ENCODE assay signal across 10 cellular contexts in the genomic region with DNA sequence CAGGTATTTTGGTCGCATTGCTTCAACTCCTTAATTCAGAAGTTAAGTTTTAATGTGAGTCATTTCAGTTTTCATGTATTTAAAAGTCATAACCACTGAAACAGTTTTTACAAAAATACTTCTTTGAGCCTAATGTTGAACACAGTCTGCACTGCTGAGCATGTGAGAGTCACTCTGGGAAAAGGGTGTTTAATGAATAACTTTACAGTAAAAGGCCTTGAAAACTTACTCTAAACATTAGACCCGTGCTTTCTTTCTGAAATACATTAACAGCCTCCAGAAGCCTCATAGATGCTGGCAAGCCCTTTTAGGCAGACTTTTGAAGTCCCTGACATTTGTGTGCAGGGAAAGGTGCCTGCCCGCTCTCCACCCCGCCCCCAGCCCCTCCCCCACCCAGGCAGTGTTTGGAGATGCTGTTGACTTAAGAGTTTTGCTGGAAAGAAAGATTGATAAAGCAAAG.
DNase-seq lines count a peak whose midpoint lies in the region; ATAC-seq and TF ChIP-seq lines count a peak whose summit lies in the region.
"Had no signal": no experiment of that assay in that cellular context is flagged by ENCODE, and none has a peak within 500 bp of the region (broad histone marks: within the 10 kb centered on the region; RNA-seq: fewer than 3 reads in every experiment).

No MANE protein-coding gene starts in this region.

- H3K27me3 Mint-ChIP-seq in neural progenitor cell (ENCODE audit: insufficient read depth, low read depth) = peaks cover 2% of the 10 kb centered on the region

- H3K79me2 ChIP-seq in neural progenitor cell (ENCODE audit: low read depth) = no peaks in the 10 kb centered on the region

- H3K9me3 Mint-ChIP-seq in neural progenitor cell = no peaks in the 10 kb centered on the region
- H3K9me3 Mint-ChIP-seq: CD8-positive, alpha-beta T cell had no signal

- H3K4me3 Mint-ChIP-seq in neural progenitor cell = no peak overlapping the region
- H3K4me3 Mint-ChIP-seq: CD8-positive, alpha-beta T cell had no signal

- H3K36me3 ChIP-seq in neural progenitor cell = no peaks in the 10 kb centered on the region
- no peaks in the 10 kb centered on the region for H3K36me3 ChIP-seq in colonic mucosa

- no peaks in the 10 kb centered on the region for H3K9me3 ChIP-seq in neural progenitor cell (ENCODE audit: low read depth)
- no peaks in the 10 kb centered on the region for H3K9me3 ChIP-seq in colonic mucosa

- H3K9ac ChIP-seq in neural progenitor cell (no peak overlapping the region), colonic mucosa (ENCODE audit: low read depth in 2 of 2, low read length in 2 of 2) (no peak overlapping the region)

- no peak for TF ChIP-seq CTCF in neural progenitor cell (IDR thresholded peaks at IDR 0.05)
- TF ChIP-seq CTCF in colonic mucosa (IDR thresholded peaks at IDR 0.05) = no peak

- peaks cover 15% of the 10 kb centered on the region for H3K4me1 ChIP-seq in neural progenitor cell
- no peaks in the 10 kb centered on the region for H3K4me1 ChIP-seq in colonic mucosa

- H3K27me3 ChIP-seq in neural progenitor cell (no peaks in the 10 kb centered on the region), colonic mucosa (no peaks in the 10 kb centered on the region)

- no peaks in the 10 kb centered on the region for H3F3A ChIP-seq in neural progenitor cell (ENCODE audit: low read depth)

- no peak overlapping the region for H2AFZ ChIP-seq in neural progenitor cell (replicated peaks)

- intact Hi-C loops in colonic mucosa (cut with DNase I) = no loop called here

- H3K27ac Mint-ChIP-seq in neural progenitor cell = no peak overlapping the region
- H3K27ac Mint-ChIP-seq: CD8-positive, alpha-beta T cell had no signal

- H3K4me1 Mint-ChIP-seq in neural progenitor cell = peaks cover 26% of the 10 kb centered on the region

- no peak overlapping the region for H3K4me3 ChIP-seq in neural progenitor cell
- H3K4me3 ChIP-seq in colonic mucosa = no peak overlapping the region

- H3K27ac ChIP-seq in neural progenitor cell = no peak overlapping the region
- no peak overlapping the region for H3K27ac ChIP-seq in colonic mucosa

- H4K20me1 ChIP-seq in neural progenitor cell (ENCODE audit: low read depth) = no peaks in the 10 kb centered on the region

- H3K36me3 Mint-ChIP-seq in neural progenitor cell = peaks cover 24% of the 10 kb centered on the region
- H3K36me3 Mint-ChIP-seq: CD8-positive, alpha-beta T cell had no signal

- DNase-seq in neural progenitor cell (ENCODE audit: low spot score) (no peak), colonic mucosa (no peak), putamen (ENCODE audit: low spot score) (no peak), NOMO-1 (lab: John Stamatoyannopoulos, UW; ENCODE audit: unreplicated experiment in 2 of 2) (no peak)
- DNase-seq in activated T-cell treated with anti-CD3 and anti-CD28 coated beads, Interleukin-2, amount 50 U/mL, for 1 hour = no peak
- DNase-seq: CD8-positive, alpha-beta T cell; NCI-H1436 treated with DMSO at 0.1 percent for 48 hours had no signal

- H3K4me2 ChIP-seq in neural progenitor cell = peak overlapping the region; percentile 27

- peak; percentile 68 for ATAC-seq in GM19025 (IDR thresholded peaks at IDR 0.05; ENCODE audit: low read depth, unreplicated experiment)
- ATAC-seq in HG02678 (IDR thresholded peaks at IDR 0.05; ENCODE audit: unreplicated experiment) = peak; percentile 89
- ATAC-seq in HG03571 (IDR thresholded peaks at IDR 0.05; ENCODE audit: unreplicated experiment) = peak; percentile 95
- ATAC-seq: CD8-positive, alpha-beta T cell had no signal
